10 cellular contexts compared by ENCODE assay signal in genomic region chr7:95772771-95773581, GRCh38. TPM values are rescaled to one million over a fixed set of nuclear protein-coding genes. Genes with fewer than 3 reads are reported as not detected.
DNase-seq lines count a peak whose midpoint lies in the region; ATAC-seq and TF ChIP-seq lines count a peak whose summit lies in the region.
"Had no signal": no experiment of that assay in that cellular context is flagged by ENCODE, and none has a peak within 500 bp of the region (broad histone marks: within the 10 kb centered on the region; RNA-seq: fewer than 3 reads in every experiment).

No MANE protein-coding gene starts in this region.

- H3K27me3 Mint-ChIP-seq in activated T-helper 1 cell treated with anti-CD3 and anti-CD28 coated beads, Interleukin-12 subunit alpha, Interleukin-12 subunit beta, Interleukin-2, Interleukin-4 antibody, amounts not matched to agents 30 ng/mL and 10 ng/mL and 1 ng/mL, durations not matched to agents 14 hours and 24 hours and 36 hours (ENCODE audit: insufficient read depth), result peaks cover 22% of the 10 kb centered on the region

- H3K4me2 ChIP-seq in neuronal stem cell (ENCODE audit: insufficient read depth, low read length, poor library complexity, severe bottlenecking), result peak overlapping the region; percentile 97

- H3K4me1 ChIP-seq in Panc1 (ENCODE audit: control insufficient read depth, insufficient read depth, low read length), result no peaks in the 10 kb centered on the region
- H3K4me1 ChIP-seq in neuronal stem cell (ENCODE audit: control insufficient read depth in 2 of 2, insufficient read depth in 1 of 2, low read depth in 1 of 2, low read length in 2 of 2), result peaks cover 0 to 4% of the 10 kb centered on the region in 2 donors

- no peak overlapping the region for H3K4me3 Mint-ChIP-seq in activated T-helper 1 cell treated with anti-CD3 and anti-CD28 coated beads, Interleukin-12 subunit alpha, Interleukin-12 subunit beta, Interleukin-2, Interleukin-4 antibody, amounts not matched to agents 30 ng/mL and 10 ng/mL and 1 ng/mL, durations not matched to agents 14 hours and 24 hours and 36 hours

- no peak overlapping the region for H2BK5ac ChIP-seq in neuronal stem cell (ENCODE audit: low read length)

- H3K4me3 ChIP-seq in Panc1 (ENCODE audit: low read depth in 2 of 2, low read length in 2 of 2), result peak overlapping the region; percentile 43 to 47
- peak overlapping the region; percentile 53 for H3K4me3 ChIP-seq in fibroblast of villous mesenchyme (ENCODE audit: low read depth, low read length)
- peak overlapping the region; percentile 36 to 79 for H3K4me3 ChIP-seq in neuronal stem cell (ENCODE audit: low read length in 2 of 2)

- BruUV-seq in Panc1 (replicated peaks; lab: Mats Ljungman, UMichigan), result no TSS peak

- intact Hi-C loops in Panc1 (cut with micrococcal nuclease; ENCODE audit: unreplicated experiment), result no loop called here
- intact Hi-C loops in activated T-helper 1 cell treated with anti-CD3 and anti-CD28 coated beads, Interleukin-12 subunit alpha, Interleukin-12 subunit beta, Interleukin-2, Interleukin-4 antibody, amounts not matched to agents 30 ng/mL and 10 ng/mL and 1 ng/mL, durations not matched to agents 14 hours and 24 hours and 36 hours (cut with micrococcal nuclease), result no loop called here

- CTCF ChIA-PET in Panc1 (lab: Charles Lee), result no interaction called here

- H2BK12ac ChIP-seq in neuronal stem cell (ENCODE audit: low read length), result no peak overlapping the region

- no peak overlapping the region for H4K91ac ChIP-seq in neuronal stem cell (ENCODE audit: low read depth, low read length, poor library complexity)

- H2AFZ ChIP-seq in neuronal stem cell (ENCODE audit: low read length), result peak overlapping the region; percentile 81

- no peak overlapping the region for H2AK5ac ChIP-seq in neuronal stem cell (ENCODE audit: low read depth, low read length)

- ATAC-seq in Panc1 (peak; percentile 70), GM18867 (IDR thresholded peaks at IDR 0.05; ENCODE audit: unreplicated experiment) (no peak)

- H2BK120ac ChIP-seq in neuronal stem cell (ENCODE audit: low read depth, low read length), result no peak overlapping the region

- no peak overlapping the region for H3K18ac ChIP-seq in neuronal stem cell (ENCODE audit: low read length)

- in situ Hi-C loops in Panc1 (cut with HindIII; ENCODE audit: low pct_unique_long_range_greater_than_20kb, low sequenced_read_pairs), result no loop called here

- POLR2A ChIA-PET in Panc1 (lab: Charles Lee), result interaction anchor here (0.9 kb wide), 1 partner anchor 692 kb away, joined by 10 read pairs; no protein-coding TSS in a partner anchor

- H3K4ac ChIP-seq in neuronal stem cell (ENCODE audit: low read length), result no peak overlapping the region

- WGBS in neuronal stem cell (ENCODE audit: extremely low coverage in 2 of 2, insufficient read length in 2 of 2, insufficient replicate concordance in 1 of 2), 2 donors, result no CpG with 5 or more reads among the region's 45 CpGs

- H3K36me3 ChIP-seq in Panc1 (ENCODE audit: control insufficient read depth, insufficient read depth, low read length), result no peaks in the 10 kb centered on the region
- no peaks in the 10 kb centered on the region for H3K36me3 ChIP-seq in neuronal stem cell (replicated peaks in 1 of 2; ENCODE audit: control insufficient read depth in 2 of 2, insufficient read depth in 2 of 2, low read length in 2 of 2)

- no peak overlapping the region for H2BK15ac ChIP-seq in neuronal stem cell (ENCODE audit: low read length)

- no peaks in the 10 kb centered on the region for H3K9me3 ChIP-seq in Panc1 (ENCODE audit: control insufficient read depth, insufficient read depth, low read depth, low read length)
- no peaks in the 10 kb centered on the region for H3K9me3 ChIP-seq in neuronal stem cell (replicated peaks in 1 of 2; ENCODE audit: control insufficient read depth in 2 of 2, insufficient read depth in 1 of 2, low read depth in 1 of 2, low read length in 2 of 2)

- no peak overlapping the region for H3K14ac ChIP-seq in neuronal stem cell (ENCODE audit: low read length)

- peak overlapping the region; percentile 79 for H4K8ac ChIP-seq in neuronal stem cell (ENCODE audit: low read depth, low read length)

- peak overlapping the region; percentile 45 for H3K23ac ChIP-seq in neuronal stem cell (ENCODE audit: low read depth, low read length, poor library complexity)

- H3K27me3 ChIP-seq in Panc1 (ENCODE audit: control insufficient read depth, insufficient read depth, low read length), result no peaks in the 10 kb centered on the region
- peaks cover 0 to 73% (median 10%) of the 10 kb centered on the region in 3 experiments for H3K27me3 ChIP-seq in neuronal stem cell (ENCODE audit: control insufficient read depth in 3 of 3, insufficient read depth in 3 of 3, low read depth in 1 of 3, low read length in 3 of 3)

- H3K36me3 Mint-ChIP-seq in activated T-helper 1 cell treated with anti-CD3 and anti-CD28 coated beads, Interleukin-12 subunit alpha, Interleukin-12 subunit beta, Interleukin-2, Interleukin-4 antibody, amounts not matched to agents 30 ng/mL and 10 ng/mL and 1 ng/mL, durations not matched to agents 14 hours and 24 hours and 36 hours (ENCODE audit: low read depth), result no peaks in the 10 kb centered on the region

- H3K27ac Mint-ChIP-seq in activated T-helper 1 cell treated with anti-CD3 and anti-CD28 coated beads, Interleukin-12 subunit alpha, Interleukin-12 subunit beta, Interleukin-2, Interleukin-4 antibody, amounts not matched to agents 30 ng/mL and 10 ng/mL and 1 ng/mL, durations not matched to agents 14 hours and 24 hours and 36 hours, result no peak overlapping the region

- H3K27ac ChIP-seq in Panc1 (ENCODE audit: low read length), result no peak overlapping the region
- H3K27ac ChIP-seq in neuronal stem cell (replicated peaks; ENCODE audit: low read length), result no peak overlapping the region
- H3K27ac ChIP-seq: 22Rv1 had no signal

- H3K9me3 Mint-ChIP-seq in activated T-helper 1 cell treated with anti-CD3 and anti-CD28 coated beads, Interleukin-12 subunit alpha, Interleukin-12 subunit beta, Interleukin-2, Interleukin-4 antibody, amounts not matched to agents 30 ng/mL and 10 ng/mL and 1 ng/mL, durations not matched to agents 14 hours and 24 hours and 36 hours, result no peaks in the 10 kb centered on the region

- DNase-seq in DMS 273 (lab: John Stamatoyannopoulos, UW; ENCODE audit: unreplicated experiment) (peak; percentile 45), DMS 273 treated with DMSO at 0.1 percent for 48 hours (lab: John Stamatoyannopoulos, UW) (no peak), Panc1 (ENCODE audit: low read depth, low spot score) (no peak), fibroblast of villous mesenchyme (ENCODE audit: low read depth) (peak; percentile 10), neuronal stem cell (ENCODE audit: low spot score) (peak; percentile 20), GM10266 (ENCODE audit: extremely low spot score) (no peak)
- no peak for DNase-seq in activated T-helper 1 cell treated with anti-CD3 and anti-CD28 coated beads, Interleukin-12 subunit alpha, Interleukin-12 subunit beta, Interleukin-2, Interleukin-4 antibody, amounts not matched to agents 30 ng/mL and 10 ng/mL and 1 ng/mL, durations not matched to agents 14 hours and 24 hours and 36 hours (ENCODE audit: low spot score)

- no peak for TF ChIP-seq CTCF in Panc1 (IDR thresholded peaks at IDR 0.05)
- no peak for TF ChIP-seq CTCF in fibroblast of villous mesenchyme (IDR thresholded peaks at IDR 0.05; ENCODE audit: insufficient read depth, low read depth, low read length)
- no peak for TF ChIP-seq CTCF in GM10266 (IDR thresholded peaks at IDR 0.05; ENCODE audit: control insufficient read depth, insufficient read depth, low read depth, missing control alignments)

- H3K4me1 Mint-ChIP-seq in activated T-helper 1 cell treated with anti-CD3 and anti-CD28 coated beads, Interleukin-12 subunit alpha, Interleukin-12 subunit beta, Interleukin-2, Interleukin-4 antibody, amounts not matched to agents 30 ng/mL and 10 ng/mL and 1 ng/mL, durations not matched to agents 14 hours and 24 hours and 36 hours (ENCODE audit: low read depth), result no peaks in the 10 kb centered on the region

- H3K79me1 ChIP-seq in neuronal stem cell (ENCODE audit: low read depth, low read length), result no peaks in the 10 kb centered on the region

- H3K9ac ChIP-seq in neuronal stem cell (ENCODE audit: low read depth, low read length, poor library complexity), result peak overlapping the region; percentile 27

RNA-seq across cellular contexts. Expression of gene DYNC1I1, which starts 0.6 kb away (rescaled TPM):
- total RNA-seq in Panc1 (2021; ENCODE audit: unreplicated experiment) (0.13 TPM), fibroblast of villous mesenchyme (0.43 and 1.9 TPM in 2 replicates)
- not detected for polyA plus RNA-seq in Panc1 (2012; ENCODE audit: insufficient read length)
- polyA plus RNA-seq in neuronal stem cell (2013, experiment 1 of 2), result 0.33 TPM
- 0.30 TPM for polyA plus RNA-seq in neuronal stem cell (2013, experiment 2 of 2)
- not detected in 2 replicates for total RNA-seq in activated T-helper 1 cell treated with anti-CD3 and anti-CD28 coated beads, Interleukin-12 subunit alpha, Interleukin-12 subunit beta, Interleukin-2, Interleukin-4 antibody, amounts not matched to agents 30 ng/mL and 10 ng/mL and 1 ng/mL, durations not matched to agents 14 hours and 24 hours and 36 hours
- total RNA-seq: activated CD8-positive, alpha-beta memory T cell treated with anti-CD3 and anti-CD28 coated beads for 36 hours had no signal

Comparison
In these comparisons a context has a peak if more than half of its experiments do, and no peak if none do; other contexts are left out.
1. DNase-seq: peak in DMS 273 (single experiment), fibroblast of villous mesenchyme (single experiment) and neuronal stem cell (single experiment); none in DMS 273 treated with DMSO at 0.1 percent for 48 hours (single experiment), Panc1 (single experiment), GM10266 (single experiment) and activated T-helper 1 cell treated with anti-CD3 and anti-CD28 coated beads, Interleukin-12 subunit alpha, Interleukin-12 subunit beta, Interleukin-2, Interleukin-4 antibody, amounts not matched to agents 30 ng/mL and 10 ng/mL and 1 ng/mL, durations not matched to agents 14 hours and 24 hours and 36 hours (single experiment).
2. Peak in every context shown above with its lines, with median percentiles within 50 percentile points of each other: H3K4me3 ChIP-seq.